Comparison of ENCODE assay signal across 9 cellular contexts in genomic region chr3:4503050-4503449, GRCh38. TPM values are rescaled to one million over a fixed set of nuclear protein-coding genes. Genes with fewer than 3 reads are reported as not detected.
DNase-seq lines count a peak whose midpoint lies in the region; ATAC-seq, FAIRE-seq and TF ChIP-seq lines count a peak whose summit lies in the region.
"Had no signal": no experiment of that assay in that cellular context is flagged by ENCODE, and none has a peak within 500 bp of the region (broad histone marks: within the 10 kb centered on the region; RNA-seq: fewer than 3 reads in every experiment).

No MANE protein-coding gene starts in this region.

- no peak overlapping the region for H3K4me3 Mint-ChIP-seq in activated CD4-positive, alpha-beta memory T cell treated with anti-CD3 and anti-CD28 coated beads, Interleukin-2, amount 10 ng/mL, durations not matched to agents 7 days and 5 days
- H3K4me3 Mint-ChIP-seq in progenitor cell of endocrine pancreas (ENCODE audit: low read depth) = no peak overlapping the region

- H3K9ac ChIP-seq in PC-3 (ENCODE audit: low read length) = no peak overlapping the region

- no peak for TF ChIP-seq CTCF in PC-3 (conservative IDR thresholded peaks at IDR 0.05; ENCODE audit: low read depth, low read length)
- no peak for TF ChIP-seq CTCF in progenitor cell of endocrine pancreas (IDR thresholded peaks at IDR 0.05; ENCODE audit: unreplicated experiment)

- no peak for TF ChIP-seq POLR2A in GM12891 (IDR thresholded peaks at IDR 0.05; ENCODE audit: low read depth, low read length)

- no peaks in the 10 kb centered on the region for H3F3A ChIP-seq in PC-3 (ENCODE audit: low read length, unreplicated experiment)

- H3K4me2 ChIP-seq in PC-3 (ENCODE audit: low read length) = no peak overlapping the region

- no peak overlapping the region for H3K27ac Mint-ChIP-seq in activated CD4-positive, alpha-beta memory T cell treated with anti-CD3 and anti-CD28 coated beads, Interleukin-2, amount 10 ng/mL, durations not matched to agents 7 days and 5 days
- no peak overlapping the region for H3K27ac Mint-ChIP-seq in progenitor cell of endocrine pancreas

- peak; percentile 87 for FAIRE-seq in GM12891 (lab: Jason Lieb, UNC)

- no peaks in the 10 kb centered on the region for H4K20me1 ChIP-seq in PC-3 (ENCODE audit: low read length)

- CTCF ChIA-PET in activated CD4-positive, alpha-beta memory T cell treated with anti-CD3 and anti-CD28 coated beads, Interleukin-2, amount 10 ng/mL, durations not matched to agents 7 days and 5 days (lab: Charles Lee) = interaction anchor here (1.3 to 3.1 kb wide), 2 partner anchors 9 to 16 kb away, joined by 3 to 16 read pairs; partner anchors contain the start of gene ITPR1
- CTCF ChIA-PET in PC-3 (lab: Charles Lee) = no interaction called here

- H2AFZ ChIP-seq in PC-3 (ENCODE audit: low read length) = no peak overlapping the region

- H3K9me3 ChIP-seq in PC-3 (ENCODE audit: low read length) = no peaks in the 10 kb centered on the region

- POLR2A ChIA-PET in activated CD4-positive, alpha-beta memory T cell treated with anti-CD3 and anti-CD28 coated beads, Interleukin-2, amount 10 ng/mL, durations not matched to agents 7 days and 5 days (lab: Charles Lee) = interaction anchor here (6.2 kb wide), 1 partner anchor 9 kb away, joined by 93 read pairs; the partner anchor contains the start of gene ITPR1
- POLR2A ChIA-PET in PC-3 (lab: Charles Lee; ENCODE audit: unreplicated experiment) = no interaction called here

- intact Hi-C loops in PC-3 (cut with micrococcal nuclease) = no loop called here

- no peak overlapping the region for H3K27ac ChIP-seq in PC-3 (ENCODE audit: low read length)

- H3K9me3 Mint-ChIP-seq in activated CD4-positive, alpha-beta memory T cell treated with anti-CD3 and anti-CD28 coated beads, Interleukin-2, amount 10 ng/mL, durations not matched to agents 7 days and 5 days = no peaks in the 10 kb centered on the region
- H3K9me3 Mint-ChIP-seq in progenitor cell of endocrine pancreas (ENCODE audit: low read depth) = no peaks in the 10 kb centered on the region

- no peaks in the 10 kb centered on the region; the same call in 1 of the 2 replicates for H3K36me3 ChIP-seq in PC-3 (ENCODE audit: low read depth, low read length)

- no peaks in the 10 kb centered on the region for H3K27me3 ChIP-seq in PC-3 (ENCODE audit: low read length)

- no peak overlapping the region for H3K4me3 ChIP-seq in PC-3 (ENCODE audit: low read length)

- ATAC-seq in GM21367 (IDR thresholded peaks at IDR 0.05; ENCODE audit: unreplicated experiment) (peak; percentile 50), HG03159 (IDR thresholded peaks at IDR 0.05; ENCODE audit: unreplicated experiment) (peak; percentile 64), esophagus mucosa (peak; percentile 45), PC-3 (no peak)

- H3K4me1 Mint-ChIP-seq in activated CD4-positive, alpha-beta memory T cell treated with anti-CD3 and anti-CD28 coated beads, Interleukin-2, amount 10 ng/mL, durations not matched to agents 7 days and 5 days = peaks cover 49% of the 10 kb centered on the region
- H3K4me1 Mint-ChIP-seq in progenitor cell of endocrine pancreas (ENCODE audit: low read depth) = peaks cover 17% of the 10 kb centered on the region

- H3K27me3 Mint-ChIP-seq in activated CD4-positive, alpha-beta memory T cell treated with anti-CD3 and anti-CD28 coated beads, Interleukin-2, amount 10 ng/mL, durations not matched to agents 7 days and 5 days = no peaks in the 10 kb centered on the region
- H3K27me3 Mint-ChIP-seq in progenitor cell of endocrine pancreas = no peaks in the 10 kb centered on the region

- no peaks in the 10 kb centered on the region for H3K4me1 ChIP-seq in PC-3 (ENCODE audit: insufficient read depth, low read length)

- no peak for DNase-seq in GM12891 (ENCODE audit: insufficient read length, low spot score)
- no peak for DNase-seq in activated CD4-positive, alpha-beta memory T cell treated with anti-CD3 and anti-CD28 coated beads, Interleukin-2, amount 10 ng/mL, durations not matched to agents 7 days and 5 days
- no peak for DNase-seq in NCI-H187 treated with DMSO at 0.1 percent for 48 hours (lab: John Stamatoyannopoulos, UW)
- no peak for DNase-seq in PC-3
- no peak for DNase-seq in progenitor cell of endocrine pancreas (ENCODE audit: low spot score, unreplicated experiment)
- DNase-seq: SHP77 treated with DMSO at 0.1 percent for 48 hours had no signal

- no TSS peak for BruUV-seq in PC-3 (replicated peaks; lab: Mats Ljungman, UMichigan)

- no peaks in the 10 kb centered on the region for H3K79me2 ChIP-seq in PC-3 (ENCODE audit: low read length)

- no peaks in the 10 kb centered on the region for H3K9me2 ChIP-seq in PC-3 (replicated peaks; ENCODE audit: low read length)

- H3K36me3 Mint-ChIP-seq in activated CD4-positive, alpha-beta memory T cell treated with anti-CD3 and anti-CD28 coated beads, Interleukin-2, amount 10 ng/mL, durations not matched to agents 7 days and 5 days (ENCODE audit: low read depth) = peaks cover 32% of the 10 kb centered on the region
- no peaks in the 10 kb centered on the region for H3K36me3 Mint-ChIP-seq in progenitor cell of endocrine pancreas (ENCODE audit: insufficient read depth)

TF ChIP-seq in GM12891, 5 proteins besides CTCF, POLR2A, EP300 and RAD21:
- TF ChIP-seq PAX5 (IDR thresholded peaks at IDR 0.05; ENCODE audit: insufficient read depth, low read length, severe bottlenecking) (no peak), SPI1 (IDR thresholded peaks at IDR 0.05; ENCODE audit: low read depth, low read length) (peak; percentile 94)
TF ChIP-seq in GM12891: peak in this region for 1.

RNA-seq across cellular contexts. Expression of gene ITPR1, which starts 9.9 kb away (rescaled TPM):
- polyA plus RNA-seq in GM12891 (2012; ENCODE audit: low read depth, missing spikeins) = 11.5 TPM
- total RNA-seq in esophagus mucosa (12.7 TPM), PC-3 (2014; rRNA removed) (48.5 and 57.5 TPM in 2 replicates), progenitor cell of endocrine pancreas (10.8 and 11.2 TPM in 2 replicates)
- total RNA-seq in activated CD4-positive, alpha-beta memory T cell treated with anti-CD3 and anti-CD28 coated beads, Interleukin-2, amount 10 ng/mL, durations not matched to agents 7 days and 5 days = 10 to 100 TPM; 59.6 to 64.3 TPM

RNA-seq across cellular contexts. Expression of gene SUMF1, which starts 36.0 kb away (rescaled TPM):
- 6.8 TPM for polyA plus RNA-seq in GM12891 (2012; ENCODE audit: low read depth, missing spikeins)
- total RNA-seq in esophagus mucosa (26.4 TPM), PC-3 (2014; rRNA removed) (79.1 and 81.5 TPM in 2 replicates), progenitor cell of endocrine pancreas (23.3 and 25.0 TPM in 2 replicates)
- 1 to 10 TPM; 7.1 to 7.3 TPM for total RNA-seq in activated CD4-positive, alpha-beta memory T cell treated with anti-CD3 and anti-CD28 coated beads, Interleukin-2, amount 10 ng/mL, durations not matched to agents 7 days and 5 days
